In the genomic region with DNA sequence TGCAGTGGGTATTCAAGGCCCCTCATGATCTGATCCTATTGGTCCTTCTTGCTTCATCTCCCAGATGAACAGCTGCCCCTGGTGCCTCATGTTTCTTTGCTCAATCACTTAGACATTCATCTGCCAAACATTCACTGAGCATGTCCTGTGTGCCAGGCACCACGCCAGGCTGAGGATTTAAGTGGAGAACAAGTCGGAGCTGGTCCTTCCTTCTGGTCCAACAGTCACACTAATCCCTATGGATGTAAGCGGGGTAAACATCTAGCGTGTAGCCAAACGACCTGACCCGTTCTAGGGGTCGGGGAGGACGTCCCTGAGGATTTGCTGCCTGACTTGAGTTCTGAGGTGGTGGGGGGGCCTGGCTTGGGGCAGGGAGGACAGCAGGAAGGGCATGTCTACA, we compare ENCODE assay signal across 13 cellular contexts. TPM values are rescaled to one million over a fixed set of nuclear protein-coding genes. Genes with fewer than 3 reads are reported as not detected.
A peak's percentile ranks its signal among the peaks of the same experiment; 100 is the strongest.
DNase-seq lines count a peak whose midpoint lies in the region; ATAC-seq, FAIRE-seq and TF ChIP-seq lines count a peak whose summit lies in the region.
"Had no signal": no experiment of that assay in that cellular context is flagged by ENCODE, and none has a peak within 500 bp of the region (broad histone marks: within the 10 kb centered on the region; RNA-seq: fewer than 3 reads in every experiment).

No MANE protein-coding gene starts in this region.

- in situ Hi-C loops in transverse colon (cut with MboI; ENCODE audit: low pct_ligation_motif_present in 1 of 4, low pct_unique_long_range_greater_than_20kb in 1 of 4, low sequenced_read_pairs in 3 of 4): no loop called here

- TF ChIP-seq EP300 in transverse colon (IDR thresholded peaks at IDR 0.05; ENCODE audit: low read depth): no peak

- DNase-seq in NCI-H1436 (lab: John Stamatoyannopoulos, UW): peak; percentile 19
- DNase-seq in NCI-H1436 treated with DMSO at 0.1 percent for 48 hours (lab: John Stamatoyannopoulos, UW): no peak
- DNase-seq in NCI-H69 (lab: John Stamatoyannopoulos, UW): peak; percentile 74
- DNase-seq in fibroblast of peridontal ligament (ENCODE audit: extremely low read depth): peak; percentile 90
- peak; percentile 16 for DNase-seq in transverse colon
- no peak for DNase-seq in cerebellar nuclear complex (lab: John Stamatoyannopoulos, UW)
- no peak for DNase-seq in GM12891 (ENCODE audit: insufficient read length, low spot score)
- DNase-seq: 8988T; activated CD8-positive, alpha-beta T cell treated with anti-CD3 and anti-CD28 coated beads for 36 hours; amniotic stem cell; NCI-H2227 treated with DMSO at 0.1 percent for 48 hours had no signal

- ATAC-seq in HG03520 (IDR thresholded peaks at IDR 0.05; ENCODE audit: unreplicated experiment): no peak
- ATAC-seq: activated CD8-positive, alpha-beta T cell treated with anti-CD3 and anti-CD28 coated beads for 36 hours had no signal

- TF ChIP-seq POLR2A in transverse colon (IDR thresholded peaks at IDR 0.05) (no peak), GM12891 (IDR thresholded peaks at IDR 0.05; ENCODE audit: low read depth, low read length) (no peak)

- no peaks in the 10 kb centered on the region for H3K4me1 ChIP-seq in transverse colon

- 80% methylated on average over 8 of the region's 8 CpGs; no CpG with 5 or more reads in 1 of the 2 donors for WGBS in transverse colon (ENCODE audit: low coverage in 1 of 2), 2 donors

- intact Hi-C loops in transverse colon (cut with DNase I; ENCODE audit: low total_unique reads): no loop called here

- H3K36me3 ChIP-seq in transverse colon: peaks cover 0 to 5% (median 0%) of the 10 kb centered on the region in 4 donors

- no peaks in the 10 kb centered on the region for H3K9me3 ChIP-seq in transverse colon

- no peak overlapping the region for H3K4me3 ChIP-seq in transverse colon

- H3K27ac ChIP-seq in transverse colon: no peak overlapping the region

- TF ChIP-seq CTCF in transverse colon (IDR thresholded peaks at IDR 0.05): no peak

- H3K27me3 ChIP-seq in transverse colon: no peaks in the 10 kb centered on the region

- no peak for FAIRE-seq in GM12891 (lab: Jason Lieb, UNC)
- FAIRE-seq: endothelial cell of umbilical vein had no signal

TF ChIP-seq in GM12891, 5 proteins besides CTCF, POLR2A, EP300 and RAD21:
- TF ChIP-seq POLR2AphosphoS5 (IDR thresholded peaks at IDR 0.05; ENCODE audit: low read depth, low read length) (no peak), POU2F2 (IDR thresholded peaks at IDR 0.05; ENCODE audit: low read depth, low read length) (no peak), PAX5 (IDR thresholded peaks at IDR 0.05; ENCODE audit: insufficient read depth, low read length, severe bottlenecking) (no peak), TAF1 (IDR thresholded peaks at IDR 0.05; ENCODE audit: low read depth, low read length) (no peak), SPI1 (IDR thresholded peaks at IDR 0.05; ENCODE audit: low read depth, low read length) (no peak)

RNA-seq across cellular contexts. Expression of a gene that starts 21.9 kb away (rescaled TPM):
- total RNA-seq in transverse colon: 10 to 100 TPM in 3 of 4 donors, not detected in 1; 13.8 to 20.2 (median 19.1) TPM
- polyA plus RNA-seq in GM12891 (2012; ENCODE audit: low read depth, missing spikeins): 21.9 TPM

RNA-seq across cellular contexts. Expression of a gene that starts 22.3 kb away (rescaled TPM):
- total RNA-seq in transverse colon: 100 to 1,000 TPM in 1 of 4 donors, 10 to 100 TPM in 3; 22.4 to 139 (median 47.3) TPM
- 192 TPM for polyA plus RNA-seq in GM12891 (2012; ENCODE audit: low read depth, missing spikeins)

RNA-seq across cellular contexts. Expression of a gene that starts 25.1 kb away (rescaled TPM):
- total RNA-seq in transverse colon: not detected
- 0.03 TPM for polyA plus RNA-seq in GM12891 (2012; ENCODE audit: low read depth, missing spikeins)
- total RNA-seq: endothelial cell of umbilical vein had no signal
- polyA plus RNA-seq: endothelial cell of umbilical vein had no signal

Comparison
In these comparisons a context has a peak if more than half of its experiments do, and no peak if none do; other contexts are left out.
1. DNase-seq: peak in NCI-H1436 (single experiment), NCI-H69 (single experiment), fibroblast of peridontal ligament (single experiment) and transverse colon (single experiment); none in NCI-H1436 treated with DMSO at 0.1 percent for 48 hours (single experiment), cerebellar nuclear complex (0 of 2) and GM12891 (single experiment).